In genomic region chr16:19106625-19107020, GRCh38 we compare ENCODE assay signal across 20 cellular contexts. TPM values are rescaled to one million over a fixed set of nuclear protein-coding genes. Genes with fewer than 3 reads are reported as not detected.
DNase-seq lines count a peak whose midpoint lies in the region; ATAC-seq, FAIRE-seq and TF ChIP-seq lines count a peak whose summit lies in the region.
"Had no signal": no experiment of that assay in that cellular context is flagged by ENCODE, and none has a peak within 500 bp of the region (broad histone marks: within the 10 kb centered on the region; RNA-seq: fewer than 3 reads in every experiment).

No MANE protein-coding gene starts in this region.

- no peak for DNase-seq in HepG2 (ENCODE audit: low spot score)
- no peak for DNase-seq in right lobe of liver
- DNase-seq in PC-9, result no peak
- no peak for DNase-seq in GM12878 (ENCODE audit: low read depth, low spot score)
- no peak for DNase-seq in activated CD4-positive, alpha-beta memory T cell treated with anti-CD3 and anti-CD28 coated beads, Interleukin-2, amount 10 ng/mL, durations not matched to agents 7 days and 5 days
- no peak for DNase-seq in DMS 273 (lab: John Stamatoyannopoulos, UW; ENCODE audit: unreplicated experiment)
- no peak for DNase-seq in HFFc6
- DNase-seq: 8988T; CD4-positive, alpha-beta memory T cell; DMS79 treated with DMSO at 0.1 percent for 48 hours; GF-D8; HCEC 1CT; KG1 had no signal

- FAIRE-seq in HepG2 (lab: Jason Lieb, UNC), result no peak
- FAIRE-seq in GM12878 (lab: Jason Lieb, UNC), result no peak
- FAIRE-seq: GM19239, H54, HTR-8/SVneo had no signal

- H3K79me2 ChIP-seq in HepG2 (ENCODE audit: insufficient read depth, low read length) (no peaks in the 10 kb centered on the region), PC-9 (ENCODE audit: low read depth) (peaks cover 14% of the 10 kb centered on the region), GM12878 (ENCODE audit: control insufficient read depth, insufficient read depth, low read length) (no peaks in the 10 kb centered on the region)

- ATAC-seq in HepG2 (no peak), right lobe of liver (no peak), GM12878 (no peak), HG03571 (IDR thresholded peaks at IDR 0.05; ENCODE audit: unreplicated experiment) (no peak)
- ATAC-seq: GM23338 had no signal

- SMC1A ChIA-PET in GM12878 (lab: Charles Lee; ENCODE audit: uncharacterized antibody, unreplicated experiment), result interaction anchor here (3.9 to 5.4 kb wide), 2 partner anchors 11 to 12 kb away, joined by 34 to 36 read pairs; no protein-coding TSS in a partner anchor

- TF ChIP-seq POLR2A in HepG2 (IDR thresholded peaks at IDR 0.05; ENCODE audit: insufficient read depth in 1 of 2, low read depth in 2 of 2, low read length in 2 of 2) (no peak), right lobe of liver (IDR thresholded peaks at IDR 0.05) (no peak), GM12878 (IDR thresholded peaks at IDR 0.05; ENCODE audit: low read depth, low read length) (no peak)

- H3K27ac ChIP-seq in HepG2 (ENCODE audit: extremely low read length, insufficient read depth, low read length) (no peak overlapping the region), right lobe of liver (no peak overlapping the region), PC-9 (peak overlapping the region; percentile 95), GM12878 (ENCODE audit: control insufficient read depth, insufficient read depth) (no peak overlapping the region)
- H3K27ac ChIP-seq: C4-2B had no signal

- H3K9ac ChIP-seq in HepG2 (ENCODE audit: insufficient read depth, low read depth, low read length) (no peak overlapping the region), GM12878 (ENCODE audit: control insufficient read depth, insufficient read depth, low read length) (no peak overlapping the region)

- 50% methylated on average over 2 of the region's 2 CpGs for WGBS in HepG2 (ENCODE audit: low lambda C conversion rate)
- WGBS in right lobe of liver (ENCODE audit: insufficient coverage, low coverage, low lambda C conversion rate, missing lambda C conversion rate), result 100% methylated on average over 1 of the region's 2 CpGs
- WGBS in GM12878 (ENCODE audit: insufficient coverage, insufficient replicate concordance, low lambda C conversion rate, missing lambda C conversion rate), result 83% methylated on average over 2 of the region's 2 CpGs

- RAD21 ChIA-PET in GM12878 (lab: Charles Lee; ENCODE audit: unreplicated experiment), result interaction anchor here (1.0 to 1.5 kb wide), 2 partner anchors 11 to 73 kb away, joined by 3 to 4 read pairs; no protein-coding TSS in a partner anchor

- no peaks in the 10 kb centered on the region for H3K9me3 Mint-ChIP-seq in activated CD4-positive, alpha-beta memory T cell treated with anti-CD3 and anti-CD28 coated beads, Interleukin-2, amount 10 ng/mL, durations not matched to agents 7 days and 5 days
- no peaks in the 10 kb centered on the region for H3K9me3 Mint-ChIP-seq in HFFc6
- H3K9me3 Mint-ChIP-seq: CD4-positive, alpha-beta memory T cell; GM23338 had no signal

- H3K36me3 ChIP-seq in HepG2 (replicated peaks in 1 of 2; ENCODE audit: control insufficient read depth in 1 of 2, insufficient read depth in 2 of 2, low read length in 2 of 2) (no peaks in the 10 kb centered on the region), right lobe of liver (no peaks in the 10 kb centered on the region), PC-9 (ENCODE audit: low read depth) (no peaks in the 10 kb centered on the region), GM12878 (ENCODE audit: control insufficient read depth in 2 of 2, insufficient read depth in 2 of 2, low read length in 1 of 2) (no peaks in the 10 kb centered on the region)

- no peaks in the 10 kb centered on the region for H3K9me2 ChIP-seq in PC-9 (ENCODE audit: insufficient read depth)

- TF ChIP-seq EP300 in HepG2 (IDR thresholded peaks at IDR 0.05; ENCODE audit: low read depth in 2 of 2, low read length in 2 of 2) (no peak), HepG2 (CRISPR knock-in tag; IDR thresholded peaks at IDR 0.05; ENCODE audit: borderline replicate concordance) (no peak), GM12878 (IDR thresholded peaks at IDR 0.05; ENCODE audit: borderline replicate concordance in 1 of 2, control insufficient read depth in 1 of 2, low read depth in 2 of 2, low read length in 2 of 2) (no peak)

- CTCF ChIA-PET in HepG2 (lab: Yijun Ruan, JAX; ENCODE audit: low intra/inter-chr PET ratio, low total read pairs), result no interaction called here
- CTCF ChIA-PET in PC-9 (lab: Charles Lee), result no interaction called here
- CTCF ChIA-PET in GM12878 (lab: Yijun Ruan, JAX), result interaction anchor here (0.6 to 2.1 kb wide), 3 partner anchors 11 to 22 kb away, joined by 3 to 6 read pairs (median 4); no protein-coding TSS in a partner anchor
- CTCF ChIA-PET in activated CD4-positive, alpha-beta memory T cell treated with anti-CD3 and anti-CD28 coated beads, Interleukin-2, amount 10 ng/mL, durations not matched to agents 7 days and 5 days (lab: Charles Lee), result interaction anchor here (1.5 kb wide), 1 partner anchor 22 kb away, joined by 4 read pairs; no protein-coding TSS in a partner anchor

- peaks cover 6% of the 10 kb centered on the region for H3K27me3 Mint-ChIP-seq in activated CD4-positive, alpha-beta memory T cell treated with anti-CD3 and anti-CD28 coated beads, Interleukin-2, amount 10 ng/mL, durations not matched to agents 7 days and 5 days
- no peaks in the 10 kb centered on the region for H3K27me3 Mint-ChIP-seq in HFFc6 (ENCODE audit: insufficient read depth)
- H3K27me3 Mint-ChIP-seq: B cell had no signal

- no peaks in the 10 kb centered on the region for H3K9me3 ChIP-seq in HepG2 (ENCODE audit: low read length)
- no peaks in the 10 kb centered on the region for H3K9me3 ChIP-seq in right lobe of liver
- H3K9me3 ChIP-seq in PC-9 (ENCODE audit: insufficient read depth, low read depth), result no peaks in the 10 kb centered on the region
- H3K9me3 ChIP-seq in GM12878 (replicated peaks; ENCODE audit: control insufficient read depth, insufficient read depth, low read length), result no peaks in the 10 kb centered on the region

- no peak overlapping the region for H3K4me3 Mint-ChIP-seq in activated CD4-positive, alpha-beta memory T cell treated with anti-CD3 and anti-CD28 coated beads, Interleukin-2, amount 10 ng/mL, durations not matched to agents 7 days and 5 days
- no peak overlapping the region for H3K4me3 Mint-ChIP-seq in HFFc6
- H3K4me3 Mint-ChIP-seq: B cell; CD4-positive, alpha-beta memory T cell; GM23338 had no signal

- H3K4me2 ChIP-seq in HepG2 (ENCODE audit: low read depth, low read length) (no peak overlapping the region), PC-9 (peak overlapping the region; percentile 55), GM12878 (ENCODE audit: control insufficient read depth, insufficient read depth) (no peak overlapping the region)
- H3K4me2 ChIP-seq: GM23338 had no signal

- H3F3A ChIP-seq in PC-9 (ENCODE audit: insufficient read depth, low read depth), result peaks cover 38% of the 10 kb centered on the region

- intact Hi-C loops in HepG2 (cut with micrococcal nuclease; ENCODE audit: unreplicated experiment), result loop anchor here (10.0 kb wide), 1 partner anchor 1318 kb away; no protein-coding TSS in a partner anchor
- intact Hi-C loops in right lobe of liver (cut with DNase I), result no loop called here
- intact Hi-C loops in PC-9 (cut with micrococcal nuclease; ENCODE audit: unreplicated experiment), result loop anchor here (1.0 kb wide), 1 partner anchor 11 kb away; no protein-coding TSS in a partner anchor
- intact Hi-C loops in GM12878 (cut with micrococcal nuclease; ENCODE audit: unreplicated experiment), result no loop called here

- peaks cover 72% of the 10 kb centered on the region for H3K4me1 ChIP-seq in HepG2 (ENCODE audit: insufficient read depth, low read length)
- H3K4me1 ChIP-seq in right lobe of liver, result peaks cover 0 to 16% (median 4%) of the 10 kb centered on the region in 4 donors
- H3K4me1 ChIP-seq in PC-9 (replicated peaks; ENCODE audit: insufficient read depth), result peaks cover 43% of the 10 kb centered on the region
- peaks cover 24% of the 10 kb centered on the region for H3K4me1 ChIP-seq in GM12878 (ENCODE audit: control insufficient read depth, insufficient read depth, low read length)

- BruUV-seq in HepG2 (replicated peaks; lab: Mats Ljungman, UMichigan) (no TSS peak), PC-9 (replicated peaks; lab: Mats Ljungman, UMichigan) (no TSS peak), GM12878 (replicated peaks; lab: Mats Ljungman, UMichigan) (no TSS peak)

- H3K27ac Mint-ChIP-seq in activated CD4-positive, alpha-beta memory T cell treated with anti-CD3 and anti-CD28 coated beads, Interleukin-2, amount 10 ng/mL, durations not matched to agents 7 days and 5 days, result no peak overlapping the region
- H3K27ac Mint-ChIP-seq in HFFc6, result no peak overlapping the region
- H3K27ac Mint-ChIP-seq: B cell; CD4-positive, alpha-beta memory T cell; GM23338 had no signal

- H4K20me1 ChIP-seq in HepG2 (ENCODE audit: insufficient read depth, low read length) (no peaks in the 10 kb centered on the region), PC-9 (ENCODE audit: insufficient read depth) (no peaks in the 10 kb centered on the region), GM12878 (ENCODE audit: control insufficient read depth, insufficient read depth) (no peaks in the 10 kb centered on the region)

- TF ChIP-seq RAD21 in HepG2 (CRISPR knock-in tag; IDR thresholded peaks at IDR 0.05) (no peak), GM12878 (IDR thresholded peaks at IDR 0.05; ENCODE audit: insufficient read depth, low read depth, low read length) (no peak)

- peaks cover 2 to 16% of the 10 kb centered on the region in 2 experiments; a peak in 4 of 5 replicates for H3K27me3 ChIP-seq in HepG2 (ENCODE audit: control insufficient read depth in 1 of 2, insufficient read depth in 2 of 2, low read length in 2 of 2)
- H3K27me3 ChIP-seq in right lobe of liver, result no peaks in the 10 kb centered on the region
- H3K27me3 ChIP-seq in PC-9 (ENCODE audit: insufficient read depth, low read depth), result no peaks in the 10 kb centered on the region
- H3K27me3 ChIP-seq in GM12878 (replicated peaks in 1 of 2; ENCODE audit: control insufficient read depth in 2 of 2, insufficient read depth in 2 of 2, low read length in 1 of 2), result no peaks in the 10 kb centered on the region

- in situ Hi-C loops in HepG2 (cut with HindIII; ENCODE audit: extremely low pct_ligation_motif_present, low pct_unique_long_range_greater_than_20kb) (no loop called here), GM12878 (cut with MboI) (no loop called here)

- H2AFZ ChIP-seq in HepG2 (ENCODE audit: low read length) (no peak overlapping the region), PC-9 (no peak overlapping the region), GM12878 (ENCODE audit: control insufficient read depth, low read depth, low read length) (no peak overlapping the region)
- H2AFZ ChIP-seq: GM23338 had no signal

- no peaks in the 10 kb centered on the region for H3K36me3 Mint-ChIP-seq in activated CD4-positive, alpha-beta memory T cell treated with anti-CD3 and anti-CD28 coated beads, Interleukin-2, amount 10 ng/mL, durations not matched to agents 7 days and 5 days (ENCODE audit: low read depth)
- no peaks in the 10 kb centered on the region for H3K36me3 Mint-ChIP-seq in HFFc6 (ENCODE audit: low read depth)
- H3K36me3 Mint-ChIP-seq: CD4-positive, alpha-beta memory T cell had no signal

- POLR2A ChIA-PET in HepG2 (lab: Yijun Ruan, JAX) (interaction anchor here (0.9 to 12.1 kb wide), 4 partner anchors 12 to 305 kb away, joined by 4 to 239 read pairs (median 6); partner anchors contain the start of genes ARL6IP1 and COQ7), PC-9 (lab: Charles Lee; ENCODE audit: unreplicated experiment) (no interaction called here), GM12878 (lab: Charles Lee) (interaction anchor here (0.6 kb wide), 1 partner anchor 122 kb away, joined by 3 read pairs; no protein-coding TSS in a partner anchor)
- POLR2A ChIA-PET in activated CD4-positive, alpha-beta memory T cell treated with anti-CD3 and anti-CD28 coated beads, Interleukin-2, amount 10 ng/mL, durations not matched to agents 7 days and 5 days (lab: Charles Lee), result no interaction called here

- H3K4me3 ChIP-seq in HepG2 (replicated peaks in 1 of 3; ENCODE audit: insufficient read depth in 1 of 3, low read depth in 2 of 3, low read length in 3 of 3) (no peak overlapping the region), right lobe of liver (no peak overlapping the region), PC-9 (no peak overlapping the region), GM12878 (no peak overlapping the region)
- H3K4me3 ChIP-seq: GM23338 had no signal

- TF ChIP-seq CTCF in HepG2 (CRISPR knock-in tag; IDR thresholded peaks at IDR 0.05) (no peak), right lobe of liver (IDR thresholded peaks at IDR 0.05) (no peak), PC-9 (conservative IDR thresholded peaks at IDR 0.05) (no peak), GM12878 (IDR thresholded peaks at IDR 0.05 in 2 of 3, conservative IDR thresholded peaks at IDR 0.05 in 1 of 3; ENCODE audit: control insufficient read depth in 2 of 3, extremely low read depth in 1 of 3, insufficient read depth in 1 of 3, low read depth in 3 of 3, low read length in 3 of 3) (no peak), HFFc6 (IDR thresholded peaks at IDR 0.05) (no peak)

- H3K4me1 Mint-ChIP-seq in activated CD4-positive, alpha-beta memory T cell treated with anti-CD3 and anti-CD28 coated beads, Interleukin-2, amount 10 ng/mL, durations not matched to agents 7 days and 5 days, result peaks cover 2% of the 10 kb centered on the region
- H3K4me1 Mint-ChIP-seq in HFFc6 (ENCODE audit: low read depth), result peaks cover 23% of the 10 kb centered on the region
- H3K4me1 Mint-ChIP-seq: CD4-positive, alpha-beta memory T cell had no signal

RNA-seq across cellular contexts. Expression of gene ITPRIPL2, which starts 7.1 kb away (rescaled TPM):
- total RNA-seq in HepG2 (2016; rRNA removed; fragmentation: Illumina TruSeq; extraction: Trizol) (11.7 and 12.6 TPM in 2 replicates), right lobe of liver (10 to 100 TPM; 12.2 to 23.5 (median 17.7) TPM), PC-9 (2021) (117 and 142 TPM in 2 replicates), GM12878 (2014; rRNA removed) (5.1 and 5.7 TPM in 2 replicates), GM12878 (2014; rRNA removed; fragmentation: Illumina TruSeq; extraction: Trizol) (4.4 and 4.5 TPM in 2 replicates), GM12878 (2021) (14.3 and 14.7 TPM in 2 replicates)
- total RNA-seq in HepG2 (2016; cell fraction: cytosol; rRNA removed; fragmentation: Illumina TruSeq; extraction: Trizol; ENCODE audit: low read depth), result 1.3 and 1.4 TPM in 2 replicates
- total RNA-seq in HepG2 (2016; cell fraction: insoluble cytoplasmic fraction; rRNA removed; fragmentation: Illumina TruSeq; extraction: Trizol), result 9.9 and 12.5 TPM in 2 replicates
- 6.5 and 6.9 TPM in 2 replicates for total RNA-seq in HepG2 (2016; cell fraction: membrane; rRNA removed; fragmentation: Illumina TruSeq; extraction: Trizol)
- total RNA-seq in HepG2 (2016; cell fraction: nucleus; rRNA removed; fragmentation: Illumina TruSeq; extraction: Trizol), result 12.3 and 13.3 TPM in 2 replicates
- polyA plus RNA-seq in HepG2 (2011; rRNA removed) (5.9 and 7.6 TPM in 2 replicates), GM12878 (2011; rRNA removed) (3.0 and 3.7 TPM in 2 replicates), GM12878 (2014; fragmentation: Illumina TruSeq; extraction: Trizol) (4.0 and 5.4 TPM in 2 replicates), GM12878 (2014; fragmentation: Nextera tagmentation; extraction: Ambion mirVana) (under 1 TPM; 0.48 to 0.68 TPM), GM12878 (2014; rRNA removed) (4.3 and 5.1 TPM in 2 replicates), GM12878 (2016; fragmentation: Nextera tagmentation; extraction: Ambion mirVana) (1 to 10 TPM in 1 of 2 experiments, under 1 TPM in 1; 0.57 to 1.7 TPM)
- 5.4 and 6.5 TPM in 2 replicates for polyA plus RNA-seq in HepG2 (2011; cell fraction: cytosol; rRNA removed)
- polyA plus RNA-seq in HepG2 (2011; cell fraction: nucleus; rRNA removed), result 13.1 and 13.2 TPM in 2 replicates
- polyA plus RNA-seq in HepG2 (2012), result 4.2 and 5.8 TPM in 2 replicates
- polyA plus RNA-seq in HepG2 (2016; cell fraction: cytosol; fragmentation: Illumina TruSeq; extraction: Trizol; ENCODE audit: low read depth), result 0.55 and 0.58 TPM in 2 replicates
- 4.7 and 5.5 TPM in 2 replicates for polyA plus RNA-seq in HepG2 (2016; cell fraction: insoluble cytoplasmic fraction; fragmentation: Illumina TruSeq; extraction: Trizol; ENCODE audit: low read depth)
- polyA plus RNA-seq in HepG2 (2016; cell fraction: membrane; fragmentation: Illumina TruSeq; extraction: Trizol; ENCODE audit: low read depth), result 1.4 and 1.5 TPM in 2 replicates
- 10.7 and 12.0 TPM in 2 replicates for polyA plus RNA-seq in HepG2 (2016; cell fraction: nucleus; fragmentation: Illumina TruSeq; extraction: Trizol; ENCODE audit: insufficient read depth, low read depth)
- polyA minus RNA-seq in HepG2 (2011; rRNA and poly(A)+ RNA removed; ENCODE audit: low replicate concordance), result 13.8 and 32.7 TPM in 2 replicates
- polyA minus RNA-seq in HepG2 (2011; cell fraction: cytosol; rRNA and poly(A)+ RNA removed), result 17.7 TPM in 2 replicates
- 13.6 and 16.7 TPM in 2 replicates for polyA minus RNA-seq in HepG2 (2011; cell fraction: nucleus; rRNA and poly(A)+ RNA removed)
- 23.0 and 26.1 TPM in 2 replicates for total RNA-seq in GM12878 (2013; cell fraction: nucleolus; rRNA removed)
- polyA plus RNA-seq in GM12878 (2011; ENCODE audit: low read depth), result 1.5 TPM
- 2.1 and 3.3 TPM in 2 replicates for polyA plus RNA-seq in GM12878 (2011; cell fraction: cytosol; rRNA removed)
- 3.3 and 3.7 TPM in 2 replicates for polyA plus RNA-seq in GM12878 (2011; cell fraction: nucleus; rRNA removed)
- polyA plus RNA-seq in GM12878 (2012), result 2.3 and 3.1 TPM in 2 replicates
- polyA minus RNA-seq in GM12878 (2011; rRNA and poly(A)+ RNA removed), result 3.0 and 4.4 TPM in 2 replicates
- polyA minus RNA-seq in GM12878 (2011; cell fraction: cytosol; rRNA and poly(A)+ RNA removed), result 3.7 and 4.2 TPM in 2 replicates
- polyA minus RNA-seq in GM12878 (2011; cell fraction: nucleus; rRNA and poly(A)+ RNA removed), result 3.0 and 5.2 TPM in 2 replicates
- total RNA-seq in activated CD4-positive, alpha-beta memory T cell treated with anti-CD3 and anti-CD28 coated beads, Interleukin-2, amount 10 ng/mL, durations not matched to agents 7 days and 5 days, result 10 to 100 TPM; 11.1 to 11.2 TPM
- total RNA-seq in HFFc6 (2021; fragmentation: NEBNext Ultra II Directional; extraction: Animal tissue kit (Norgen Biotek cat#: 25700)), result 10 to 100 TPM; 36.3 to 56.9 (median 43.1) TPM

RNA-seq across cellular contexts. Expression of gene COQ7, which starts 39.2 kb away (rescaled TPM):
- total RNA-seq in HepG2 (2016; rRNA removed; fragmentation: Illumina TruSeq; extraction: Trizol) (45.7 and 50.6 TPM in 2 replicates), right lobe of liver (10 to 100 TPM in 3 of 6 experiments, 1 to 10 TPM in 3; 7.9 to 11.3 (median 9.9) TPM), PC-9 (2021) (26.9 and 30.7 TPM in 2 replicates), GM12878 (2014; rRNA removed) (13.1 and 14.4 TPM in 2 replicates), GM12878 (2014; rRNA removed; fragmentation: Illumina TruSeq; extraction: Trizol) (9.7 and 10.7 TPM in 2 replicates), GM12878 (2021) (14.6 and 16.5 TPM in 2 replicates)
- 8.3 and 9.3 TPM in 2 replicates for total RNA-seq in HepG2 (2016; cell fraction: cytosol; rRNA removed; fragmentation: Illumina TruSeq; extraction: Trizol; ENCODE audit: low read depth)
- total RNA-seq in HepG2 (2016; cell fraction: insoluble cytoplasmic fraction; rRNA removed; fragmentation: Illumina TruSeq; extraction: Trizol), result 42.0 and 58.8 TPM in 2 replicates
- 17.4 and 19.5 TPM in 2 replicates for total RNA-seq in HepG2 (2016; cell fraction: membrane; rRNA removed; fragmentation: Illumina TruSeq; extraction: Trizol)
- total RNA-seq in HepG2 (2016; cell fraction: nucleus; rRNA removed; fragmentation: Illumina TruSeq; extraction: Trizol), result 25.7 and 30.2 TPM in 2 replicates
- polyA plus RNA-seq in HepG2 (2011; rRNA removed) (16.3 and 20.1 TPM in 2 replicates), GM12878 (2011; rRNA removed) (12.8 and 15.2 TPM in 2 replicates), GM12878 (2014; fragmentation: Illumina TruSeq; extraction: Trizol) (9.2 and 11.5 TPM in 2 replicates), GM12878 (2014; fragmentation: Nextera tagmentation; extraction: Ambion mirVana) (1 to 10 TPM; 3.2 to 4.3 TPM), GM12878 (2014; rRNA removed) (18.1 and 21.9 TPM in 2 replicates), GM12878 (2016; fragmentation: Nextera tagmentation; extraction: Ambion mirVana) (10 to 100 TPM; 14.9 to 19.7 TPM)
- polyA plus RNA-seq in HepG2 (2011; cell fraction: cytosol; rRNA removed), result 22.4 and 24.8 TPM in 2 replicates
- 21.8 and 23.8 TPM in 2 replicates for polyA plus RNA-seq in HepG2 (2011; cell fraction: nucleus; rRNA removed)
- polyA plus RNA-seq in HepG2 (2012), result 20.0 and 27.9 TPM in 2 replicates
- polyA plus RNA-seq in HepG2 (2016; cell fraction: cytosol; fragmentation: Illumina TruSeq; extraction: Trizol; ENCODE audit: low read depth), result 8.7 and 10.9 TPM in 2 replicates
- polyA plus RNA-seq in HepG2 (2016; cell fraction: insoluble cytoplasmic fraction; fragmentation: Illumina TruSeq; extraction: Trizol; ENCODE audit: low read depth), result 48.9 and 53.9 TPM in 2 replicates
- polyA plus RNA-seq in HepG2 (2016; cell fraction: membrane; fragmentation: Illumina TruSeq; extraction: Trizol; ENCODE audit: low read depth), result 14.7 and 15.1 TPM in 2 replicates
- 39.3 and 45.1 TPM in 2 replicates for polyA plus RNA-seq in HepG2 (2016; cell fraction: nucleus; fragmentation: Illumina TruSeq; extraction: Trizol; ENCODE audit: insufficient read depth, low read depth)
- polyA minus RNA-seq in HepG2 (2011; rRNA and poly(A)+ RNA removed; ENCODE audit: low replicate concordance), result 14.1 and 24.6 TPM in 2 replicates
- polyA minus RNA-seq in HepG2 (2011; cell fraction: cytosol; rRNA and poly(A)+ RNA removed), result 13.8 and 14.6 TPM in 2 replicates
- 52.5 and 60.9 TPM in 2 replicates for polyA minus RNA-seq in HepG2 (2011; cell fraction: nucleus; rRNA and poly(A)+ RNA removed)
- 11.8 and 19.8 TPM in 2 replicates for total RNA-seq in GM12878 (2013; cell fraction: nucleolus; rRNA removed)
- 6.8 TPM for polyA plus RNA-seq in GM12878 (2011; ENCODE audit: low read depth)
- polyA plus RNA-seq in GM12878 (2011; cell fraction: cytosol; rRNA removed), result 9.0 and 11.9 TPM in 2 replicates
- 7.2 and 9.9 TPM in 2 replicates for polyA plus RNA-seq in GM12878 (2011; cell fraction: nucleus; rRNA removed)
- 8.8 and 9.4 TPM in 2 replicates for polyA plus RNA-seq in GM12878 (2012)
- polyA minus RNA-seq in GM12878 (2011; rRNA and poly(A)+ RNA removed), result 10.0 and 16.5 TPM in 2 replicates
- 1.9 and 3.4 TPM in 2 replicates for polyA minus RNA-seq in GM12878 (2011; cell fraction: cytosol; rRNA and poly(A)+ RNA removed)
- polyA minus RNA-seq in GM12878 (2011; cell fraction: nucleus; rRNA and poly(A)+ RNA removed), result 8.9 and 12.9 TPM in 2 replicates
- total RNA-seq in activated CD4-positive, alpha-beta memory T cell treated with anti-CD3 and anti-CD28 coated beads, Interleukin-2, amount 10 ng/mL, durations not matched to agents 7 days and 5 days, result 10 to 100 TPM; 13.2 to 14.6 TPM
- 10 to 100 TPM; 15.1 to 19.1 (median 16.8) TPM for total RNA-seq in HFFc6 (2021; fragmentation: NEBNext Ultra II Directional; extraction: Animal tissue kit (Norgen Biotek cat#: 25700))

Comparison
In these comparisons a context has a peak if more than half of its experiments do, and no peak if none do; other contexts are left out.
1. intact Hi-C loops: an anchor here in HepG2 (10.0 kb wide) and PC-9 (1.0 kb wide); none called in right lobe of liver and GM12878.
2. CTCF ChIA-PET loops: an anchor here in GM12878 (0.6 to 2.1 kb wide) and activated CD4-positive, alpha-beta memory T cell treated with anti-CD3 and anti-CD28 coated beads, Interleukin-2, amount 10 ng/mL, durations not matched to agents 7 days and 5 days (1.5 kb wide); none called in HepG2 and PC-9.
3. POLR2A ChIA-PET loops: an anchor here in HepG2 (0.9 to 12.1 kb wide) and GM12878 (0.6 kb wide); none called in PC-9 and activated CD4-positive, alpha-beta memory T cell treated with anti-CD3 and anti-CD28 coated beads, Interleukin-2, amount 10 ng/mL, durations not matched to agents 7 days and 5 days.
4. Of the 75 proteins assayed by ChIP-seq in both HepG2 and GM12878: peak only in HepG2: none; only in GM12878: ZNF24; in both: none; in neither: 74.